17 cellular contexts compared by ENCODE assay signal in genomic region chr21:15679630-15680029, GRCh38. TPM values are rescaled to one million over a fixed set of nuclear protein-coding genes. Genes with fewer than 3 reads are reported as not detected.
DNase-seq lines count a peak whose midpoint lies in the region; ATAC-seq, FAIRE-seq and TF ChIP-seq lines count a peak whose summit lies in the region.
"Had no signal": no experiment of that assay in that cellular context is flagged by ENCODE, and none has a peak within 500 bp of the region (broad histone marks: within the 10 kb centered on the region; RNA-seq: fewer than 3 reads in every experiment).

No MANE protein-coding gene starts in this region.

- no peaks in the 10 kb centered on the region for H3K9me2 ChIP-seq in HCT116 (ENCODE audit: insufficient read depth)

- POLR2A ChIA-PET in HCT116 (lab: Charles Lee): no interaction called here

- no peak for FAIRE-seq in urothelium cell line (lab: Jason Lieb, UNC)
- FAIRE-seq: H54 had no signal

- peaks cover 4% of the 10 kb centered on the region for H3K27me3 Mint-ChIP-seq in activated T-helper 2 cell treated with anti-CD3 and anti-CD28 coated beads, Interferon-gamma antibody, Interleukin-2, Interleukin-4, amounts not matched to agents 10 μg/mL and 5 μg/mL and 100 μg/mL, durations not matched to agents 14 hours and 24 hours and 36 hours (ENCODE audit: low read depth)

- no peak overlapping the region for H3K4me3 ChIP-seq in HCT116 (replicated peaks in 1 of 2; ENCODE audit: low read depth in 1 of 2, low read length in 2 of 2)
- H3K4me3 ChIP-seq in Peyer's patch: no peak overlapping the region
- H3K4me3 ChIP-seq: BLaER1 treated with 17β-estradiol and CSF1 and Interleukin-3, amounts not matched to agents 10 nM and 100 nM; PC-9; SK-N-MC had no signal

- intact Hi-C loops in HCT116 (cut with micrococcal nuclease): no loop called here
- intact Hi-C loops in activated T-helper 2 cell treated with anti-CD3 and anti-CD28 coated beads, Interferon-gamma antibody, Interleukin-2, Interleukin-4, amounts not matched to agents 10 μg/mL and 5 μg/mL and 100 μg/mL, durations not matched to agents 14 hours and 24 hours and 36 hours (cut with micrococcal nuclease): no loop called here

- no peaks in the 10 kb centered on the region for H3K36me3 Mint-ChIP-seq in activated T-helper 2 cell treated with anti-CD3 and anti-CD28 coated beads, Interferon-gamma antibody, Interleukin-2, Interleukin-4, amounts not matched to agents 10 μg/mL and 5 μg/mL and 100 μg/mL, durations not matched to agents 14 hours and 24 hours and 36 hours (ENCODE audit: low read depth)

- 0 out of 6 replicates have a peak, but pooled peaks of 1 of the 3 experiments have one; percentile 7 for TF ChIP-seq CTCF in HCT116 (IDR thresholded peaks at IDR 0.05 in 2 of 3, conservative IDR thresholded peaks at IDR 0.05 in 1 of 3; ENCODE audit: borderline replicate concordance in 1 of 3, insufficient read depth in 1 of 3, low read depth in 2 of 3, low read length in 2 of 3)
- TF ChIP-seq CTCF in VCaP (conservative IDR thresholded peaks at IDR 0.05): peak; percentile 19; the same call in 1 of the 2 replicates
- TF ChIP-seq CTCF in Peyer's patch (IDR thresholded peaks at IDR 0.05): no peak

- H3K9ac ChIP-seq in HCT116 (ENCODE audit: low read length): no peak overlapping the region
- H3K9ac ChIP-seq: BLaER1 treated with 17β-estradiol and CSF1 and Interleukin-3, amounts not matched to agents 10 nM and 100 nM had no signal

- H3K4me2 ChIP-seq in HCT116 (ENCODE audit: low read length): no peak overlapping the region
- H3K4me2 ChIP-seq: BLaER1 treated with 17β-estradiol and CSF1 and Interleukin-3, amounts not matched to agents 10 nM and 100 nM; PC-9 had no signal

- H3K36me3 ChIP-seq in HCT116 (ENCODE audit: control insufficient read depth in 1 of 2, insufficient read depth in 2 of 2, low read length in 2 of 2): no peaks in the 10 kb centered on the region
- no peaks in the 10 kb centered on the region for H3K36me3 ChIP-seq in Peyer's patch
- H3K36me3 ChIP-seq: BLaER1 treated with 17β-estradiol and CSF1 and Interleukin-3, amounts not matched to agents 10 nM and 100 nM had no signal

- peaks cover 5% of the 10 kb centered on the region for H3K4me1 Mint-ChIP-seq in activated T-helper 2 cell treated with anti-CD3 and anti-CD28 coated beads, Interferon-gamma antibody, Interleukin-2, Interleukin-4, amounts not matched to agents 10 μg/mL and 5 μg/mL and 100 μg/mL, durations not matched to agents 14 hours and 24 hours and 36 hours (ENCODE audit: low read depth)

- no peaks in the 10 kb centered on the region for H4K20me1 ChIP-seq in HCT116 (ENCODE audit: insufficient read depth)
- H4K20me1 ChIP-seq: BLaER1 treated with 17β-estradiol and CSF1 and Interleukin-3, amounts not matched to agents 10 nM and 100 nM had no signal

- H3K27ac Mint-ChIP-seq in activated T-helper 2 cell treated with anti-CD3 and anti-CD28 coated beads, Interferon-gamma antibody, Interleukin-2, Interleukin-4, amounts not matched to agents 10 μg/mL and 5 μg/mL and 100 μg/mL, durations not matched to agents 14 hours and 24 hours and 36 hours: no peak overlapping the region

- in situ Hi-C loops in ACHN (cut with HindIII; ENCODE audit: low pct_ligation_motif_present, low pct_unique_long_range_greater_than_20kb, low sequenced_read_pairs): no loop called here

- H2AFZ ChIP-seq in HCT116 (ENCODE audit: low read depth, low read length, poor library complexity, severe bottlenecking): peak overlapping the region; percentile 19
- H2AFZ ChIP-seq: PC-9 had no signal

- H3K4me1 ChIP-seq in HCT116 (ENCODE audit: control insufficient read depth in 1 of 2, insufficient read depth in 2 of 2, low read length in 2 of 2) (peaks cover 0 to 3% of the 10 kb centered on the region in 2 experiments; a peak in 1 of 4 replicates), Peyer's patch (no peaks in the 10 kb centered on the region)

- CTCF ChIA-PET in HCT116 (lab: Charles Lee): no interaction called here

- H3K79me2 ChIP-seq in HCT116 (ENCODE audit: insufficient read depth, low read length): no peaks in the 10 kb centered on the region

- no peak for ATAC-seq in HCT116

- TF ChIP-seq POLR2A in HCT116 (IDR thresholded peaks at IDR 0.05; ENCODE audit: borderline replicate concordance, extremely low read depth, insufficient read depth, insufficient read length) (no peak), Peyer's patch (IDR thresholded peaks at IDR 0.05) (no peak)

- RAD21 ChIA-PET in HCT116 (lab: Charles Lee; ENCODE audit: low non-redundant PET in 1 of 2, low total read pairs in 2 of 2, uncharacterized antibody in 2 of 2, unreplicated experiment in 2 of 2): no interaction called here

- H3K4me3 Mint-ChIP-seq in activated T-helper 2 cell treated with anti-CD3 and anti-CD28 coated beads, Interferon-gamma antibody, Interleukin-2, Interleukin-4, amounts not matched to agents 10 μg/mL and 5 μg/mL and 100 μg/mL, durations not matched to agents 14 hours and 24 hours and 36 hours (ENCODE audit: low read depth): no peak overlapping the region

- no peaks in the 10 kb centered on the region for H3K9me3 Mint-ChIP-seq in activated T-helper 2 cell treated with anti-CD3 and anti-CD28 coated beads, Interferon-gamma antibody, Interleukin-2, Interleukin-4, amounts not matched to agents 10 μg/mL and 5 μg/mL and 100 μg/mL, durations not matched to agents 14 hours and 24 hours and 36 hours

- no peak for TF ChIP-seq RAD21 in HCT116 (IDR thresholded peaks at IDR 0.05; ENCODE audit: low read depth)

- H3K9me3 ChIP-seq in HCT116 (ENCODE audit: control insufficient read depth in 1 of 2, insufficient read depth in 1 of 2, low read depth in 1 of 2, low read length in 2 of 2) (no peaks in the 10 kb centered on the region), Peyer's patch (no peaks in the 10 kb centered on the region)

- H3K27ac ChIP-seq in HCT116 (ENCODE audit: low read depth, low read length): no peak overlapping the region
- H3K27ac ChIP-seq in VCaP: no peak overlapping the region
- H3K27ac ChIP-seq in Peyer's patch: no peak overlapping the region
- H3K27ac ChIP-seq: BLaER1 treated with 17β-estradiol and CSF1 and Interleukin-3, amounts not matched to agents 10 nM and 100 nM; PC-9; SK-N-MC had no signal

- H3K27me3 ChIP-seq in HCT116 (ENCODE audit: insufficient read depth, low read length): no peaks in the 10 kb centered on the region
- no peaks in the 10 kb centered on the region for H3K27me3 ChIP-seq in Peyer's patch
- H3K27me3 ChIP-seq: BLaER1 treated with 17β-estradiol and CSF1 and Interleukin-3, amounts not matched to agents 10 nM and 100 nM had no signal

- peak; percentile 4 for DNase-seq in ACHN
- no peak for DNase-seq in HCT116 (ENCODE audit: low read depth, low spot score)
- DNase-seq in iPS-NIHi7 (ENCODE audit: extremely low spot score): peak; percentile 13
- DNase-seq in Peyer's patch: no peak
- DNase-seq in urothelium cell line (ENCODE audit: low spot score): no peak
- no peak for DNase-seq in activated T-helper 2 cell treated with anti-CD3 and anti-CD28 coated beads, Interferon-gamma antibody, Interleukin-2, Interleukin-4, amounts not matched to agents 10 μg/mL and 5 μg/mL and 100 μg/mL, durations not matched to agents 14 hours and 24 hours and 36 hours (ENCODE audit: low spot score)
- DNase-seq: EL, MV-4-11, NCI-H1436 treated with DMSO at 0.1 percent for 48 hours, NCI-H2107, NCI-H345, NCI-H526 treated with DMSO at 0.1 percent for 48 hours, PC-9 had no signal

- BruUV-seq in HCT116 (replicated peaks; lab: Mats Ljungman, UMichigan): no TSS peak

TF ChIP-seq in HCT116, 20 proteins besides CTCF, POLR2A, EP300 and RAD21:
- no peak for TF ChIP-seq YY1 (IDR thresholded peaks at IDR 0.05; ENCODE audit: extremely low read depth, insufficient replicate concordance, low read depth, low read length)

RNA-seq across cellular contexts. Expression of gene USP25, which starts 50.2 kb away (rescaled TPM):
- total RNA-seq in HCT116 (2021; ENCODE audit: unreplicated experiment) (33.6 TPM), Peyer's patch (10 to 100 TPM; 33.5 to 85.8 (median 53.2) TPM)
- 13.0 and 13.9 TPM in 2 replicates for polyA plus RNA-seq in HCT116 (2012)
- 21.7 and 25.8 TPM in 2 replicates for total RNA-seq in activated T-helper 2 cell treated with anti-CD3 and anti-CD28 coated beads, Interferon-gamma antibody, Interleukin-2, Interleukin-4, amounts not matched to agents 10 μg/mL and 5 μg/mL and 100 μg/mL, durations not matched to agents 14 hours and 24 hours and 36 hours

Comparison
In these comparisons a context has a peak if more than half of its experiments do, and no peak if none do; other contexts are left out.
1. DNase-seq: peak in ACHN (single experiment) and iPS-NIHi7 (single experiment); none in HCT116 (single experiment), Peyer's patch (0 of 3), urothelium cell line (single experiment) and activated T-helper 2 cell treated with anti-CD3 and anti-CD28 coated beads, Interferon-gamma antibody, Interleukin-2, Interleukin-4, amounts not matched to agents 10 μg/mL and 5 μg/mL and 100 μg/mL, durations not matched to agents 14 hours and 24 hours and 36 hours (single experiment).